Comparison of ENCODE assay signal across 8 cellular contexts in genomic region chr4:2364654-2365053, GRCh38. TPM values are rescaled to one million over a fixed set of nuclear protein-coding genes. Genes with fewer than 3 reads are reported as not detected.
DNase-seq lines count a peak whose midpoint lies in the region; ATAC-seq lines count a peak whose summit lies in the region.

No MANE protein-coding gene starts in this region.

- in situ Hi-C loops in KBM-7 (cut with MboI; ENCODE audit: low pct_unique_long_range_greater_than_20kb, low sequenced_read_pairs): no loop called here

- ATAC-seq in GM19035 (IDR thresholded peaks at IDR 0.05; ENCODE audit: unreplicated experiment): no peak

- intact Hi-C loops in cardiac septum (cut with DNase I): no loop called here

- peak; percentile 7 for DNase-seq in LoVo (ENCODE audit: low spot score)
- DNase-seq in activated effector memory CD4-positive, alpha-beta T cell treated with anti-CD3 and anti-CD28 coated beads, Interleukin-2, amount 50 U/mL, for 16 hours: peak; percentile 86
- peak; percentile 76 for DNase-seq in cardiac septum (ENCODE audit: low spot score)
- peak; percentile 50 to 51 for DNase-seq in stimulated activated CD4-positive, alpha-beta T cell treated with anti-CD3 and anti-CD28 coated beads, Interleukin-1b, Interleukin-23, amount 100 ng/mL, for 4 hours (ENCODE audit: low read depth in 2 of 2)
- DNase-seq in KBM-7: no peak
- no peak for DNase-seq in NCI-H1048 (lab: John Stamatoyannopoulos, UW)
- DNase-seq in NOMO-1 (lab: John Stamatoyannopoulos, UW; ENCODE audit: unreplicated experiment in 2 of 2): no peak

RNA-seq across cellular contexts. Expression of gene ZFYVE28, which starts 53.8 kb away (rescaled TPM):
- total RNA-seq in cardiac septum: 4.4 TPM

RNA-seq across cellular contexts. Expression of gene CFAP99, which starts 54.1 kb away (rescaled TPM):
- not detected for total RNA-seq in cardiac septum

Comparison
In these comparisons a context has a peak if more than half of its experiments do, and no peak if none do; other contexts are left out.
1. DNase-seq: peak in LoVo (single experiment), activated effector memory CD4-positive, alpha-beta T cell treated with anti-CD3 and anti-CD28 coated beads, Interleukin-2, amount 50 U/mL, for 16 hours (single experiment), cardiac septum (single experiment) and stimulated activated CD4-positive, alpha-beta T cell treated with anti-CD3 and anti-CD28 coated beads, Interleukin-1b, Interleukin-23, amount 100 ng/mL, for 4 hours (2 of 2); none in KBM-7 (single experiment), NCI-H1048 (single experiment) and NOMO-1 (0 of 2).